ENCODE assay signal across 15 cellular contexts in the genomic region with DNA sequence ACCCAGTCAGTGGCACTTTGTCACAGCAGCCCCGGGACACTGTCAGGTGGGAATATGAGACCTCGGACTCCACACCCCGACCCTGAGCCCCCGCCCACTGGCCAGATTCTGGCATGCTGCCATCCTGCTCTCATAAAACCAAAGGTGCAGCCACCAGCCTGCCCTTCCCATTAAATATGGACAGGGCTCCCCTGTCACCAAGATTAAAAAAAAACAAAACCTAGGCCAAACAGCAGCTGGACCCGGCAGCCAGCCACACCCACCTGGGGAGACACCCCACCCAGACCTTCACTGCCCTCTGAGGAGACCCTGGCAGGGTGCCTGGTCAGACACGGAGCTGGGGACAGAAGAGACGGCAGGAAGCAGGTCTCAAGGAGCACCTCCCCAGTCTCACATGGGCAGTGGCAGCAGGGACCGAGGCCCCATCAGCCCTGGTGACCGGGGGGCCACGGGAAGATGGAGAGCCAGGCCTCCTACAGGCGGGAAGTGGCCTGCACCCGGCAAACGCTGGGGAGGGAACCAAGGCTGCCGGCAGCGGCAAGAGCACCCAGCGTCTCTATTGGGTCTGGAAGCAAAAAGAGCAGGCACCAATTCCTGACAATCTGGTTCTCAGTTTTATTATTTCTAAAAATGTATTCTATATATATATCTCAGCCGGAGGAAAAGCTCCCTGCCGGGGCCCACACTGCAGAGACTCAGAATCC.
"Had no signal": no experiment of that assay in that cellular context is flagged by ENCODE, and none has a peak within 500 bp of the region (broad histone marks: within the 10 kb centered on the region; RNA-seq: fewer than 3 reads in every experiment).

No MANE protein-coding gene starts in this region.

- ATAC-seq: activated CD8-positive, alpha-beta T cell treated with anti-CD3 and anti-CD28 coated beads, Interleukin-2, amount 10 ng/mL, durations not matched to agents 7 days and 5 days; effector memory CD8-positive, alpha-beta T cell had no signal

- H3K4me3 ChIP-seq: ovary, testis had no signal

- H3K4me3 Mint-ChIP-seq: activated CD8-positive, alpha-beta T cell treated with anti-CD3 and anti-CD28 coated beads, Interleukin-2, amount 10 ng/mL, durations not matched to agents 7 days and 5 days; activated naive CD4-positive, alpha-beta T cell treated with anti-CD3 and anti-CD28 coated beads for 36 hours; activated T-helper 1 cell treated with anti-CD3 and anti-CD28 coated beads, Interleukin-12 subunit alpha, Interleukin-12 subunit beta, Interleukin-2, Interleukin-4 antibody, amounts not matched to agents 30 ng/mL and 10 ng/mL and 1 ng/mL, durations not matched to agents 14 hours and 24 hours and 36 hours; central memory CD8-positive, alpha-beta T cell; effector memory CD8-positive, alpha-beta T cell; stimulated activated naive CD8-positive, alpha-beta T cell treated with anti-CD3 and anti-CD28 coated beads, Interleukin-15, Interleukin-2, amounts not matched to agents 100 ng/mL and 50 ng/mL, for 24 hours had no signal

- H3K27me3 ChIP-seq: ovary, testis had no signal

- H3K27ac Mint-ChIP-seq: activated CD8-positive, alpha-beta T cell treated with anti-CD3 and anti-CD28 coated beads, Interleukin-2, amount 10 ng/mL, durations not matched to agents 7 days and 5 days; activated naive CD4-positive, alpha-beta T cell treated with anti-CD3 and anti-CD28 coated beads for 36 hours; activated T-helper 1 cell treated with anti-CD3 and anti-CD28 coated beads, Interleukin-12 subunit alpha, Interleukin-12 subunit beta, Interleukin-2, Interleukin-4 antibody, amounts not matched to agents 30 ng/mL and 10 ng/mL and 1 ng/mL, durations not matched to agents 14 hours and 24 hours and 36 hours; effector memory CD8-positive, alpha-beta T cell; stimulated activated naive CD8-positive, alpha-beta T cell treated with anti-CD3 and anti-CD28 coated beads, Interleukin-15, Interleukin-2, amounts not matched to agents 100 ng/mL and 50 ng/mL, for 24 hours had no signal

- H3K4me1 Mint-ChIP-seq: central memory CD8-positive, alpha-beta T cell had no signal

- DNase-seq: activated CD4-positive, alpha-beta T cell treated with anti-CD3 and anti-CD28 coated beads for 48 hours; activated CD8-positive, alpha-beta memory T cell treated with anti-CD3 and anti-CD28 coated beads, Interleukin-2, amount 50 U/mL, for 48 hours; activated CD8-positive, alpha-beta T cell treated with anti-CD3 and anti-CD28 coated beads, Interleukin-2, amount 10 ng/mL, durations not matched to agents 7 days and 5 days; activated naive CD4-positive, alpha-beta T cell treated with anti-CD3 and anti-CD28 coated beads for 36 hours; effector memory CD8-positive, alpha-beta T cell; erythroblast; hippocampal formation; ovary; stimulated activated CD4-positive, alpha-beta T cell treated with anti-CD3 and anti-CD28 coated beads, Interleukin-2, amount 100 ng/mL, for 48 hours; stimulated activated CD8-positive, alpha-beta memory T cell treated with anti-CD3 and anti-CD28 coated beads, Interleukin-4, amount 100 ng/mL, for 48 hours; T1000; testis had no signal

- H3K9me3 Mint-ChIP-seq: activated naive CD4-positive, alpha-beta T cell treated with anti-CD3 and anti-CD28 coated beads for 36 hours; activated T-helper 1 cell treated with anti-CD3 and anti-CD28 coated beads, Interleukin-12 subunit alpha, Interleukin-12 subunit beta, Interleukin-2, Interleukin-4 antibody, amounts not matched to agents 30 ng/mL and 10 ng/mL and 1 ng/mL, durations not matched to agents 14 hours and 24 hours and 36 hours; central memory CD8-positive, alpha-beta T cell; effector memory CD8-positive, alpha-beta T cell; stimulated activated naive CD8-positive, alpha-beta T cell treated with anti-CD3 and anti-CD28 coated beads, Interleukin-15, Interleukin-2, amounts not matched to agents 100 ng/mL and 50 ng/mL, for 24 hours had no signal

- H3K9me3 ChIP-seq: ovary, testis had no signal

- H3K36me3 ChIP-seq: ovary had no signal

- H3K27ac ChIP-seq: ovary, testis had no signal

- H3K27me3 Mint-ChIP-seq: central memory CD8-positive, alpha-beta T cell; effector memory CD8-positive, alpha-beta T cell; stimulated activated naive CD8-positive, alpha-beta T cell treated with anti-CD3 and anti-CD28 coated beads, Interleukin-15, Interleukin-2, amounts not matched to agents 100 ng/mL and 50 ng/mL, for 24 hours had no signal
